In the genomic region with DNA sequence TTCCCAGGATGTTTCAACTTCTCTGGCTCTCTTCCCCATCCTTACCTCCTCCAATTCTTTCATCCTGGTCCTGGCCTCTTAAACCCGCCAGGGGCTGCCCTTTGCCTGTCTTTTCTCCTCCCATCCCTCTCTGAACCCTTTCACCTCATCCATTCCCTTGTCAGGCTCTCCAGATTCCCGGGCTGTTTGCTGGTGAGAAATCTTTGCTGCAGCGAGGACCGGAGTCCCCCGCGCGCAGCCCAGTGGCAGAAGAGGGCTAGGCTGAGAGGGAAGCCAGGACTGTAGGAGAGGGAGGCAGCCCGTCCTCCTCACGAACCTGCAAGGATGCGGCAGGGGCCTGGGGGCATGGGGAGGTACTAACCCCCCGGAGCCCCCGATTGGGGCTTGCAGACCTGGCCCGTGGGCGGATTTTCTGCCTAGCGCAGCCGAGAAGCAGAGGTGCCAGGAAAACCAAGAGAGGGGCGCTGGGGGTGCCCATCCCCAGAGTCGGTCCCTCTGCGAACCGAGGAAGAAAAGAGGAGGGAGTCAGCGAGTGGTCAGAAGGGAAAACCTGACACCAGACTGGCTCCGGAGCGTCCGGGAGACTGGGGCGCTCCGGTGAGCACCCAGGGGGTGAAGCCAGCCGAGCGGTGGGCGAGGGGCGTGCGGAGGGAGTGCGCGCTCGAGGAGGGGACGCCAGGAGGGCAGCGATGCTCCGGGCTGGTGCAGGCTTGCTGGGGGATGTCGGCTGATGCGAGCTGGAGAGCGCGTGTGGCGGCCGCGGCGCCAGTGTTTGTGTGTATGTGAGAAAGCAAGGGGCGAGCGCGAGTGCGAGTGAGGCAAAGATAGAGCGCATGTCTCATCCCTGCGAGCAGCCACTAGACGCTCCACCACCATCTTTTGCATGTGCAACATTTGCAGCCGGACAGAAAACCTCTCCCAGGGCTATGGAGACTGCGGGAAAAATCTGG, we compare ENCODE assay signal across 8 cellular contexts. TPM values are rescaled to one million over a fixed set of nuclear protein-coding genes. Genes with fewer than 3 reads are reported as not detected.
A peak's percentile ranks its signal among the peaks of the same experiment; 100 is the strongest.
DNase-seq lines count a peak whose midpoint lies in the region; ATAC-seq and TF ChIP-seq lines count a peak whose summit lies in the region.

GRIA4 (plus strand) TSS at position 242 of the 950 bp plus-strand sequence. CDS start 925 bp downstream, outside the sequence.

- H3K9me3 ChIP-seq in ascending aorta (no peaks in the 10 kb centered on the region), right cardiac atrium (ENCODE audit: control insufficient read depth, low read length) (no peaks in the 10 kb centered on the region), psoas muscle (no peaks in the 10 kb centered on the region)

- H3K27ac ChIP-seq in ascending aorta (peak within 1 kb of the TSS in 1 of 2 donors; percentile 64), right cardiac atrium (ENCODE audit: low read length) (no peak within 1 kb of the TSS), psoas muscle (no peak within 1 kb of the TSS)

- ATAC-seq in right cardiac atrium (peak; percentile 29 to 51), psoas muscle (peak in 2 of 4 donors; percentile 27 to 32), HG03196 (IDR thresholded peaks at IDR 0.05; ENCODE audit: unreplicated experiment) (no peak), HG03039 (IDR thresholded peaks at IDR 0.05; ENCODE audit: unreplicated experiment) (no peak)

- TF ChIP-seq CTCF in ascending aorta (IDR thresholded peaks at IDR 0.05) (no peak), psoas muscle (IDR thresholded peaks at IDR 0.05) (no peak)

- H3K4me3 ChIP-seq in ascending aorta: peak within 1 kb of the TSS; percentile 55 to 58
- peak within 1 kb of the TSS; percentile 6 for H3K4me3 ChIP-seq in right cardiac atrium (ENCODE audit: low read length)
- peak within 1 kb of the TSS; percentile 58 for H3K4me3 ChIP-seq in psoas muscle

- in situ Hi-C loops in Caki2 (cut with HindIII; ENCODE audit: low pct_unique_long_range_greater_than_20kb, low sequenced_read_pairs): no loop called here

- peaks cover 0 to 5% of the 10 kb centered on the region in 2 donors for H3K4me1 ChIP-seq in ascending aorta
- H3K4me1 ChIP-seq in right cardiac atrium (ENCODE audit: control insufficient read depth, insufficient read depth, low read length): peaks cover 4% of the 10 kb centered on the region
- no peaks in the 10 kb centered on the region for H3K4me1 ChIP-seq in psoas muscle

- H3K36me3 ChIP-seq in ascending aorta: no peaks in the 10 kb centered on the region
- no peaks in the 10 kb centered on the region for H3K36me3 ChIP-seq in psoas muscle (ENCODE audit: insufficient read depth in 1 of 2, low read depth in 1 of 2)

- H3K4me1 Mint-ChIP-seq in T-helper 2 cell treated with Interferon-gamma antibody and Interleukin-4, amounts not matched to agents 5 μg/mL and 100 μg/mL, for 36 hours (ENCODE audit: low read depth): no peaks in the 10 kb centered on the region

- H3K27me3 ChIP-seq in ascending aorta (no peaks in the 10 kb centered on the region), right cardiac atrium (ENCODE audit: control insufficient read depth, insufficient read depth) (peaks cover 3% of the 10 kb centered on the region), psoas muscle (ENCODE audit: insufficient read depth in 3 of 3, low read length in 2 of 3) (peaks cover 0 to 34% (median 4%) of the 10 kb centered on the region in 3 donors)

- H3K9me3 Mint-ChIP-seq in T-helper 2 cell treated with Interferon-gamma antibody and Interleukin-4, amounts not matched to agents 5 μg/mL and 100 μg/mL, for 36 hours: no peaks in the 10 kb centered on the region

- peaks cover 45% of the 10 kb centered on the region for H3K27me3 Mint-ChIP-seq in T-helper 2 cell treated with Interferon-gamma antibody and Interleukin-4, amounts not matched to agents 5 μg/mL and 100 μg/mL, for 36 hours (ENCODE audit: low read depth)

- H3K36me3 Mint-ChIP-seq in T-helper 2 cell treated with Interferon-gamma antibody and Interleukin-4, amounts not matched to agents 5 μg/mL and 100 μg/mL, for 36 hours (ENCODE audit: low read depth): no peaks in the 10 kb centered on the region

- H3K27ac Mint-ChIP-seq in T-helper 2 cell treated with Interferon-gamma antibody and Interleukin-4, amounts not matched to agents 5 μg/mL and 100 μg/mL, for 36 hours: no peak within 1 kb of the TSS

- intact Hi-C loops in ascending aorta (cut with DNase I) (no loop called here), right cardiac atrium (cut with DNase I) (no loop called here), psoas muscle (cut with DNase I) (no loop called here)

- DNase-seq in Caki2 (ENCODE audit: low read depth) (peak; percentile 74), NCI-H1417 treated with DMSO at 0.1 percent for 48 hours (lab: John Stamatoyannopoulos, UW) (peak; percentile 47), ascending aorta (ENCODE audit: low spot score in 2 of 2) (peak; percentile 8 to 64), right cardiac atrium (peak; percentile 13 to 32 (median 32)), psoas muscle (peak; percentile 13 to 51)
- no peak for DNase-seq in T-helper 2 cell treated with Interferon-gamma antibody and Interleukin-4, amounts not matched to agents 5 μg/mL and 100 μg/mL, for 36 hours (ENCODE audit: low spot score)

- under 1% methylated on average over 54 of the region's 54 CpGs for WGBS in right cardiac atrium
- 1 to 2% (median 2%) methylated on average over 54 of the region's 54 CpGs for WGBS in psoas muscle, 3 donors

- no peak within 1 kb of the TSS for H3K4me3 Mint-ChIP-seq in T-helper 2 cell treated with Interferon-gamma antibody and Interleukin-4, amounts not matched to agents 5 μg/mL and 100 μg/mL, for 36 hours

RNA-seq across cellular contexts. Expression of gene GRIA4, which starts in this region (rescaled TPM):
- total RNA-seq in Caki2 (2014; rRNA removed; shearing (Covaris generic); ENCODE audit: low replicate concordance): 17.1 and 28.8 TPM in 2 replicates
- total RNA-seq in ascending aorta (not detected), right cardiac atrium (under 1 TPM in 1 of 4 donors, not detected in 3; 0.17 TPM), psoas muscle (not detected)
- polyA plus RNA-seq in right cardiac atrium (0.05 TPM), psoas muscle (under 1 TPM; 0.03 to 0.17 (median 0.06) TPM)

Comparison
In these comparisons a context has a peak if more than half of its experiments do, and no peak if none do; other contexts are left out.
1. RNA of gene GRIA4 (total RNA-seq): 17.1 to 28.8 TPM in Caki2; not detected in ascending aorta (single experiment), 0.17 TPM in right cardiac atrium and not detected in psoas muscle; every median in the first group is over 10 times any median in the second.
2. Peak in DNase-seq and H3K4me3 ChIP-seq in ascending aorta; RNA of the gene not detected or under 1 TPM.
3. Peak in DNase-seq, ATAC-seq and H3K4me3 ChIP-seq in right cardiac atrium; RNA of the gene not detected or under 1 TPM.
4. Peak in DNase-seq and H3K4me3 ChIP-seq in psoas muscle; RNA of the gene not detected or under 1 TPM.
5. H3K4me3 ChIP-seq: peak in every context shown above with its lines; median percentile 58 in psoas muscle; 56 in ascending aorta; 6 in right cardiac atrium.